ENCODE assay signal across 1 cellular context in the genomic region with DNA sequence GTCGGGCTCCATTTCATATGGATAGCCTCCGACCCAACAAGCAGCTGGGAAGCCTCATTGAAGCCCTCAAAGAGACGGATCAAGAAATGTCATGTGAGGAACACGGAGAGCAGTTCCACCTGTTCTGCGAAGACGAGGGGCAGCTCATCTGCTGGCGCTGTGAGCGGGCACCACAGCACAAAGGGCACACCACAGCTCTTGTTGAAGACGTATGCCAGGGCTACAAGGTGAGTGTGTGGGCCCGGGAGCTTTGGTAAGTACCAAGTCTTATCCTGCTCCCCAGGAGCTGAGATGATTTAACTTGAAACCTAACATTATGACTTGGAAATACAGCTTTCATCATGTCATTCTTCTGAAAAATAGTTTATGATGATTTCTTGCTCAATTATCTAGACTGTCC.
TF ChIP-seq lines count a peak whose summit lies in the region.

No MANE protein-coding gene starts in this region.

TF ChIP-seq in HepG2, 621 proteins besides CTCF, POLR2A, EP300 and RAD21:
- TF ChIP-seq ZNF816 (CRISPR knock-in tag; IDR thresholded peaks at IDR 0.05; ENCODE audit: borderline replicate concordance) (no peak), NR3C1 (CRISPR knock-in tag; IDR thresholded peaks at IDR 0.05) (no peak), GTF2F1 (IDR thresholded peaks at IDR 0.05; ENCODE audit: low read length) (no peak), BORCS8-MEF2B (CRISPR knock-in tag; IDR thresholded peaks at IDR 0.05) (no peak), KDM1A (CRISPR knock-in tag; IDR thresholded peaks at IDR 0.05) (no peak), DMAP1 (CRISPR knock-in tag; IDR thresholded peaks at IDR 0.05) (no peak), ZNF264 (CRISPR knock-in tag; IDR thresholded peaks at IDR 0.05) (no peak), ZNF121 (CRISPR knock-in tag; IDR thresholded peaks at IDR 0.05) (no peak), ATF7 (IDR thresholded peaks at IDR 0.05) (no peak), ATF7 (CRISPR knock-in tag; IDR thresholded peaks at IDR 0.05) (no peak)
- TF ChIP-seq, protein P1, sequence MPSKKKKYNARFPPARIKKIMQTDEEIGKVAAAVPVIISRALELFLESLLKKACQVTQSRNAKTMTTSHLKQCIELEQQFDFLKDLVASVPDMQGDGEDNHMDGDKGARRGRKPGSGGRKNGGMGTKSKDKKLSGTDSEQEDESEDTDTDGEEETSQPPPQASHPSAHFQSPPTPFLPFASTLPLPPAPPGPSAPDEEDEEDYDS (CRISPR knock-in tag; IDR thresholded peaks at IDR 0.05): no peak
- TF ChIP-seq, protein P2, sequence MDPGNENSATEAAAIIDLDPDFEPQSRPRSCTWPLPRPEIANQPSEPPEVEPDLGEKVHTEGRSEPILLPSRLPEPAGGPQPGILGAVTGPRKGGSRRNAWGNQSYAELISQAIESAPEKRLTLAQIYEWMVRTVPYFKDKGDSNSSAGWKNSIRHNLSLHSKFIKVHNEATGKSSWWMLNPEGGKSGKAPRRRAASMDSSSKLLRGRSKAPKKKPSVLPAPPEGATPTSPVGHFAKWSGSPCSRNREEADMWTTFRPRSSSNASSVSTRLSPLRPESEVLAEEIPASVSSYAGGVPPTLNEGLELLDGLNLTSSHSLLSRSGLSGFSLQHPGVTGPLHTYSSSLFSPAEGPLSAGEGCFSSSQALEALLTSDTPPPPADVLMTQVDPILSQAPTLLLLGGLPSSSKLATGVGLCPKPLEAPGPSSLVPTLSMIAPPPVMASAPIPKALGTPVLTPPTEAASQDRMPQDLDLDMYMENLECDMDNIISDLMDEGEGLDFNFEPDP (CRISPR knock-in tag; conservative IDR thresholded peaks at IDR 0.05): no peak
